ENCODE assay signal across 1 cellular context in the genomic region with DNA sequence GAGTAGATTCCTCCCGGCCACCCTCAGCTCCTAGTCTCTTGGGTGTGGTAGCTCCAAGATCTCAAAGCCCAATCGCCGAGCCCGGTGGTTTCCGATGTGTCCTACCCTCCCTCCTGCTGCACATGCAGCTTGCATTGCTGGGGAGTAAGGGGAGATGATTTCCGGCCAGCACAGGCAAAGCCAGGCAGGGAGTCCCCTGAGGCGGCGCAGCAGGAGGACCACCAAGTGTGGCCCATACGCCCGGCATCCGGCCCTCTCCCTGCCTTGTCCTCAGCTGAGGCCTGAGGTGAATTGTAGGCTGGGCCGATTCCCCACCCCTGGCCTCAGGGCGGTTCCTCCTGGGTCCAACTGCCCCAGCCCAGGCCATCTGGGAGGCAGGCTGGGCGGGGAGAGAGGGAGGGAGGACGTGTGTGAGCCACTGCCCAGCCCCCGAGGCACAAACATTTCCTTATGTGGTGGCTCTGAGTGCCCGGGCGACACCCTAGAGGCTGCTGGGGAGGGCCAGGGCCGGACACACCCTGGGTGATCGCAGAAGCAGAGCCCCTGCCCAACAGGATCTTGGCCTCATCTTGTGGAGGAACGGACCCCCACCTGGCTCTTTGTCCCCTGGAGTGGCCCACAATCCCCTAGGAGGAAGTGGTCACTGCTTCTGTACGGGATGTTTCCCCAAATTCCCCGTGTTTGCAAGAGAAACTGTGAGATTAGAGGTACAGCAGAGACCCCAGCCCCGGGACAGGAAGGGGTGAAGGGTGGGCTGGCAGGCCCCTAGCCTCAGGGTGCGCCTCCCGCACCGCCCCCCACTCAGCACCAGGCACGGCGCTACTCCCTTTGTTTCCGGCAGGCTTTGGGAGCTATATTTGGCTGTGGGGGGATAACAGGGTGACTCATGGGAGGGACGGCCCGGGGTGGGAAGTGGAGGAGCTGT.
TF ChIP-seq lines count a peak whose summit lies in the region.

No MANE protein-coding gene starts in this region.

TF ChIP-seq in K562, 482 proteins besides CTCF, POLR2A, EP300 and RAD21 (continued from another document):
- TF ChIP-seq, protein P1, sequence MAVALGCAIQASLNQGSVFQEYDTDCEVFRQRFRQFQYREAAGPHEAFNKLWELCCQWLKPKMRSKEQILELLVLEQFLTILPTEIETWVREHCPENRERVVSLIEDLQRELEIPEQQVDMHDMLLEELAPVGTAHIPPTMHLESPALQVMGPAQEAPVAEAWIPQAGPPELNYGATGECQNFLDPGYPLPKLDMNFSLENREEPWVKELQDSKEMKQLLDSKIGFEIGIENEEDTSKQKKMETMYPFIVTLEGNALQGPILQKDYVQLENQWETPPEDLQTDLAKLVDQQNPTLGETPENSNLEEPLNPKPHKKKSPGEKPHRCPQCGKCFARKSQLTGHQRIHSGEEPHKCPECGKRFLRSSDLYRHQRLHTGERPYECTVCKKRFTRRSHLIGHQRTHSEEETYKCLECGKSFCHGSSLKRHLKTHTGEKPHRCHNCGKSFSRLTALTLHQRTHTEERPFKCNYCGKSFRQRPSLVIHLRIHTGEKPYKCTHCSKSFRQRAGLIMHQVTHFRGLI (CRISPR knock-in tag; IDR thresholded peaks at IDR 0.05): no peak; the same call in 1 of the 2 replicates
- TF ChIP-seq CXXC5 (CRISPR knock-in tag; IDR thresholded peaks at IDR 0.05) (no peak), BCOR (IDR thresholded peaks at IDR 0.05) (no peak), SAFB2 (IDR thresholded peaks at IDR 0.05; ENCODE audit: borderline replicate concordance, low read depth, low read length, severe bottlenecking) (no peak), HNRNPUL1 (IDR thresholded peaks at IDR 0.05; ENCODE audit: low read length) (no peak), ZNF445 (CRISPR knock-in tag; IDR thresholded peaks at IDR 0.05; ENCODE audit: low read depth) (no peak), TCF7L2 (IDR thresholded peaks at IDR 0.05; ENCODE audit: low read depth, low read length) (no peak), ZNF644 (tag; IDR thresholded peaks at IDR 0.05; ENCODE audit: low read depth) (peak; percentile 73; the same call in 1 of the 2 replicates), POLR2H (tag; IDR thresholded peaks at IDR 0.05; ENCODE audit: low read depth) (peak; percentile 82), TSC22D4 (tag; IDR thresholded peaks at IDR 0.05) (no peak)
